Comparison of ENCODE assay signal across 16 cellular contexts in genomic region chr1:23021834-23022233, GRCh38. TPM values are rescaled to one million over a fixed set of nuclear protein-coding genes. Genes with fewer than 3 reads are reported as not detected.
DNase-seq lines count a peak whose midpoint lies in the region; ATAC-seq and TF ChIP-seq lines count a peak whose summit lies in the region.
"Had no signal": no experiment of that assay in that cellular context is flagged by ENCODE, and none has a peak within 500 bp of the region (broad histone marks: within the 10 kb centered on the region; RNA-seq: fewer than 3 reads in every experiment).

No MANE protein-coding gene starts in this region.

- peaks cover 48% of the 10 kb centered on the region for H4K20me1 ChIP-seq in DND-41 (ENCODE audit: insufficient read depth, low read length)
- H4K20me1 ChIP-seq in KMS-11 (ENCODE audit: insufficient read depth), result peaks cover 9% of the 10 kb centered on the region; the same call in 1 of the 2 replicates

- peak overlapping the region; percentile 87 for H3K4me2 ChIP-seq in DND-41 (ENCODE audit: insufficient read depth, low read length)
- peak overlapping the region; percentile 90; the same call in 1 of the 2 replicates for H3K4me2 ChIP-seq in KMS-11

- ATAC-seq in DND-41 (ENCODE audit: insufficient read depth, low read depth), result no peak
- no peak for ATAC-seq in GM21737 (IDR thresholded peaks at IDR 0.05; ENCODE audit: unreplicated experiment)
- no peak for ATAC-seq in HG02623 (IDR thresholded peaks at IDR 0.05; ENCODE audit: unreplicated experiment)
- no peak for ATAC-seq in GM21360 (IDR thresholded peaks at IDR 0.05; ENCODE audit: unreplicated experiment)

- H3K27ac ChIP-seq in DND-41 (ENCODE audit: low read length), result no peak overlapping the region
- H3K27ac ChIP-seq in KMS-11, result no peak overlapping the region
- H3K27ac ChIP-seq: C4-2B had no signal

- H3K4me3 Mint-ChIP-seq in brain (peak overlapping the region; percentile 96 to 97 (median 97)), neural crest cell (peak overlapping the region; percentile 96)

- H3K9me3 Mint-ChIP-seq in brain (peaks cover 23 to 47% (median 39%) of the 10 kb centered on the region in 5 experiments), neural crest cell (peaks cover 6% of the 10 kb centered on the region)

- no peak overlapping the region for H3K9ac ChIP-seq in DND-41 (ENCODE audit: low read depth, low read length)
- no peak overlapping the region for H3K9ac ChIP-seq in KMS-11

- peaks cover 20% of the 10 kb centered on the region for H3K36me3 ChIP-seq in DND-41 (ENCODE audit: insufficient read depth, low read length)
- no peaks in the 10 kb centered on the region for H3K36me3 ChIP-seq in KMS-11 (ENCODE audit: insufficient read depth)

- H3K4me1 ChIP-seq in DND-41 (ENCODE audit: insufficient read depth, low read length) (peaks cover 33% of the 10 kb centered on the region), KMS-11 (ENCODE audit: low read depth, poor library complexity, severe bottlenecking) (peaks cover 20% of the 10 kb centered on the region)

- peaks cover 63% of the 10 kb centered on the region for H3K36me3 Mint-ChIP-seq in brain
- H3K36me3 Mint-ChIP-seq in neural crest cell (ENCODE audit: low read depth), result peaks cover 29% of the 10 kb centered on the region

- no peak for TF ChIP-seq CTCF in DND-41 (IDR thresholded peaks at IDR 0.05; ENCODE audit: borderline replicate concordance, extremely low read depth, low read length, poor library complexity, severe bottlenecking)
- no peak for TF ChIP-seq CTCF in KMS-11 (conservative IDR thresholded peaks at IDR 0.05; ENCODE audit: low read depth, low read length)
- no peak for TF ChIP-seq CTCF in brain (conservative IDR thresholded peaks at IDR 0.05)
- no peak for TF ChIP-seq CTCF in neural crest cell (conservative IDR thresholded peaks at IDR 0.05)

- no peak for DNase-seq in DND-41
- no peak for DNase-seq in neural crest cell (ENCODE audit: low read depth, low spot score)
- DNase-seq in NCI-H748 treated with DMSO at 0.1 percent for 48 hours (lab: John Stamatoyannopoulos, UW), result no peak
- DNase-seq: central memory CD4-positive, alpha-beta T cell; NCI-H1092; OCI-M1; stimulated activated CD4-positive, alpha-beta T cell treated with anti-CD3 and anti-CD28 coated beads, Interleukin-2, amount 100 ng/mL, for 48 hours; trophoblast cell had no signal

- peaks cover 72% of the 10 kb centered on the region for H3K4me1 Mint-ChIP-seq in brain
- H3K4me1 Mint-ChIP-seq in neural crest cell, result peaks cover 45% of the 10 kb centered on the region

- H3K27me3 Mint-ChIP-seq in brain (peaks cover 8% of the 10 kb centered on the region), neural crest cell (ENCODE audit: low read depth) (no peaks in the 10 kb centered on the region)

- H3K27ac Mint-ChIP-seq in brain (peak overlapping the region in 4 of 5 experiments; percentile 48 to 99 (median 58)), neural crest cell (ENCODE audit: unreplicated experiment) (no peak overlapping the region)

- H2AFZ ChIP-seq in DND-41 (ENCODE audit: low read depth, low read length) (no peak overlapping the region), KMS-11 (ENCODE audit: low read depth) (no peak overlapping the region)

- H3K4me3 ChIP-seq in DND-41 (ENCODE audit: low read depth in 1 of 2, low read length in 2 of 2) (peak overlapping the region in 1 of 2 experiments; percentile 73; a peak in 2 of 4 replicates), KMS-11 (IDR thresholded peaks at IDR 0.05; ENCODE audit: insufficient read depth, low read depth, low read length) (no peak overlapping the region)

- peaks cover 12% of the 10 kb centered on the region for H3K9me3 ChIP-seq in DND-41 (ENCODE audit: insufficient read depth, low read length, severe bottlenecking)

- H3K27me3 ChIP-seq in DND-41 (ENCODE audit: insufficient read depth, low read length, poor library complexity) (no peaks in the 10 kb centered on the region), KMS-11 (ENCODE audit: insufficient read depth, low read depth) (no peaks in the 10 kb centered on the region)

- peaks cover 80% of the 10 kb centered on the region for H3K79me2 ChIP-seq in DND-41 (ENCODE audit: insufficient read depth, low read length)
- peaks cover 73% of the 10 kb centered on the region for H3K79me2 ChIP-seq in KMS-11 (ENCODE audit: insufficient read depth, low read depth)

RNA-seq across cellular contexts. Expression of gene KDM1A, which starts 2.6 kb away (rescaled TPM):
- 168 TPM for polyA plus RNA-seq in brain (ENCODE audit: insufficient read depth, low read depth, low replicate concordance)
- 256 and 258 TPM in 2 replicates for total RNA-seq in neural crest cell

RNA-seq across cellular contexts. Expression of gene TEX46, which starts 6.2 kb away (rescaled TPM):
- polyA plus RNA-seq in brain (ENCODE audit: insufficient read depth, low read depth, low replicate concordance), result not detected
- total RNA-seq in neural crest cell, result not detected in 2 replicates
- total RNA-seq: frontal cortex, HT1080 had no signal

RNA-seq across cellular contexts. Expression of gene LACTBL1, which starts 49.2 kb away (rescaled TPM):
- polyA plus RNA-seq in brain (ENCODE audit: insufficient read depth, low read depth, low replicate concordance), result not detected
- not detected in 2 replicates for total RNA-seq in neural crest cell
- total RNA-seq: frontal cortex, HT1080 had no signal
